Comparison of ENCODE assay signal across 10 cellular contexts in genomic region chr1:96865731-96866684, GRCh38.
DNase-seq lines count a peak whose midpoint lies in the region; ATAC-seq and TF ChIP-seq lines count a peak whose summit lies in the region.
"Had no signal": no experiment of that assay in that cellular context is flagged by ENCODE, and none has a peak within 500 bp of the region (broad histone marks: within the 10 kb centered on the region; RNA-seq: fewer than 3 reads in every experiment).

No MANE protein-coding gene starts in this region.

- H3K36me3 ChIP-seq in mesenchymal stem cell (ENCODE audit: control insufficient read depth in 1 of 2, insufficient read depth in 2 of 2, low read depth in 1 of 2, low read length in 2 of 2): peaks cover 0 to 3% of the 10 kb centered on the region in 2 experiments
- H3K36me3 ChIP-seq: BLaER1 treated with 17β-estradiol and CSF1 and Interleukin-3, amounts not matched to agents 10 nM and 100 nM had no signal

- no peaks in the 10 kb centered on the region for H3K27me3 ChIP-seq in mesenchymal stem cell (ENCODE audit: control insufficient read depth in 1 of 2, insufficient read depth in 1 of 2, low read length in 2 of 2)
- H3K27me3 ChIP-seq: BLaER1 treated with 17β-estradiol and CSF1 and Interleukin-3, amounts not matched to agents 10 nM and 100 nM had no signal

- no peak overlapping the region for H2BK15ac ChIP-seq in mesenchymal stem cell (ENCODE audit: low read depth, poor library complexity, severe bottlenecking)

- no peak overlapping the region for H3K4me2 ChIP-seq in mesenchymal stem cell (ENCODE audit: low read length, poor library complexity, severe bottlenecking)
- H3K4me2 ChIP-seq: BLaER1 treated with 17β-estradiol and CSF1 and Interleukin-3, amounts not matched to agents 10 nM and 100 nM had no signal

- no peak overlapping the region for H3K14ac ChIP-seq in mesenchymal stem cell (ENCODE audit: low read length in 2 of 2)

- H3K4me3 ChIP-seq in mesenchymal stem cell (ENCODE audit: insufficient read depth in 1 of 2, low read depth in 1 of 2, low read length in 2 of 2): peak overlapping the region in 1 of 2 experiments; percentile 23
- H3K4me3 ChIP-seq: BLaER1 treated with 17β-estradiol and CSF1 and Interleukin-3, amounts not matched to agents 10 nM and 100 nM had no signal

- no peak overlapping the region for H4K8ac ChIP-seq in mesenchymal stem cell (ENCODE audit: low read length)

- H2BK120ac ChIP-seq in mesenchymal stem cell (ENCODE audit: low read depth, low read length): no peak overlapping the region

- no peak overlapping the region for H3K18ac ChIP-seq in mesenchymal stem cell (ENCODE audit: low read depth in 1 of 2, low read length in 2 of 2)

- H2BK12ac ChIP-seq in mesenchymal stem cell (ENCODE audit: low read length in 2 of 2): no peak overlapping the region

- peak overlapping the region; percentile 57 for H3K27ac ChIP-seq in 22Rv1
- no peak overlapping the region for H3K27ac ChIP-seq in mesenchymal stem cell (ENCODE audit: low read length, poor library complexity, severe bottlenecking)
- H3K27ac ChIP-seq: BLaER1 treated with 17β-estradiol and CSF1 and Interleukin-3, amounts not matched to agents 10 nM and 100 nM had no signal

- ATAC-seq in GM21528 (IDR thresholded peaks at IDR 0.05; ENCODE audit: low FRiP score, unreplicated experiment): no peak
- no peak for ATAC-seq in GM21825 (IDR thresholded peaks at IDR 0.05; ENCODE audit: unreplicated experiment)

- peaks cover 8% of the 10 kb centered on the region for H3K9me3 ChIP-seq in mesenchymal stem cell (ENCODE audit: control insufficient read depth, low read length)

- DNase-seq in HT1080 (ENCODE audit: low read depth): peak; percentile 80
- DNase-seq in dedifferentiated amniotic fluid mesenchymal stem cell (ENCODE audit: extremely low spot score): peak; percentile 93
- peak; percentile 100 for DNase-seq in mesenchymal stem cell
- no peak for DNase-seq in NCI-H146 (lab: John Stamatoyannopoulos, UW)
- DNase-seq in activated CD4-positive, alpha-beta T cell treated with anti-CD3 and anti-CD28 coated beads for 48 hours: no peak
- DNase-seq: activated CD4-positive, alpha-beta T cell treated with anti-CD3 and anti-CD28 coated beads for 1 hour had no signal

- H3K4ac ChIP-seq in mesenchymal stem cell (ENCODE audit: low read depth in 1 of 2, low read length in 2 of 2): no peak overlapping the region

- H3K4me1 ChIP-seq in mesenchymal stem cell (ENCODE audit: control insufficient read depth, insufficient read depth, low read depth, low read length): no peaks in the 10 kb centered on the region
- H3K4me1 ChIP-seq: BLaER1 treated with 17β-estradiol and CSF1 and Interleukin-3, amounts not matched to agents 10 nM and 100 nM had no signal

- H3K9ac ChIP-seq in mesenchymal stem cell (ENCODE audit: low read length): peak overlapping the region; percentile 93
- H3K9ac ChIP-seq: BLaER1 treated with 17β-estradiol and CSF1 and Interleukin-3, amounts not matched to agents 10 nM and 100 nM had no signal

- H4K91ac ChIP-seq in mesenchymal stem cell (ENCODE audit: low read length): no peak overlapping the region

- TF ChIP-seq CTCF in 22Rv1 (IDR thresholded peaks at IDR 0.05): no peak

- WGBS in mesenchymal stem cell: 0% methylated on average over 1 of the region's 3 CpGs

- H2AK5ac ChIP-seq in mesenchymal stem cell (ENCODE audit: low read length, severe bottlenecking): no peak overlapping the region

- H3K79me1 ChIP-seq in mesenchymal stem cell (replicated peaks; ENCODE audit: low read length, poor library complexity, severe bottlenecking): no peaks in the 10 kb centered on the region

- H2AFZ ChIP-seq in mesenchymal stem cell (ENCODE audit: low read depth, low read length): no peak overlapping the region

- no peak overlapping the region for H3K23ac ChIP-seq in mesenchymal stem cell (ENCODE audit: low read length in 2 of 2)

- no peak overlapping the region for H2BK5ac ChIP-seq in mesenchymal stem cell (ENCODE audit: low read depth, low read length, poor library complexity, severe bottlenecking)

Comparison
In these comparisons a context has a peak if more than half of its experiments do, and no peak if none do; other contexts are left out.
1. DNase-seq: peak in HT1080 (single experiment), dedifferentiated amniotic fluid mesenchymal stem cell (single experiment) and mesenchymal stem cell (single experiment); none in NCI-H146 (single experiment) and activated CD4-positive, alpha-beta T cell treated with anti-CD3 and anti-CD28 coated beads for 48 hours (single experiment).